Comparison of ENCODE assay signal across 17 cellular contexts in genomic region chr12:12408265-12408690, GRCh38. TPM values are rescaled to one million over a fixed set of nuclear protein-coding genes. Genes with fewer than 3 reads are reported as not detected.
DNase-seq lines count a peak whose midpoint lies in the region; ATAC-seq and TF ChIP-seq lines count a peak whose summit lies in the region.
"Had no signal": no experiment of that assay in that cellular context is flagged by ENCODE, and none has a peak within 500 bp of the region (broad histone marks: within the 10 kb centered on the region; RNA-seq: fewer than 3 reads in every experiment).

No MANE protein-coding gene starts in this region.

- H3K4me1 ChIP-seq in suprapubic skin = peaks cover 15% of the 10 kb centered on the region

- CTCF ChIA-PET in activated naive CD4-positive, alpha-beta T cell treated with anti-CD3 and anti-CD28 coated beads, Interleukin-2, amount 10 ng/mL, durations not matched to agents 7 days and 5 days (lab: Charles Lee) = no interaction called here
- CTCF ChIA-PET in activated naive CD4-positive, alpha-beta T cell treated with anti-CD3 and anti-CD28 coated beads for 36 hours (lab: Charles Lee) = no interaction called here

- no peaks in the 10 kb centered on the region for H3K9me3 ChIP-seq in suprapubic skin
- H3K9me3 ChIP-seq: adrenal gland, SK-N-SH had no signal

- WGBS in suprapubic skin = 80% methylated on average over 1 of the region's 1 CpG

- H3K9me3 Mint-ChIP-seq in activated naive CD4-positive, alpha-beta T cell treated with anti-CD3 and anti-CD28 coated beads, Interleukin-2, amount 10 ng/mL, durations not matched to agents 7 days and 5 days = peaks cover 8% of the 10 kb centered on the region
- H3K9me3 Mint-ChIP-seq in activated naive CD4-positive, alpha-beta T cell treated with anti-CD3 and anti-CD28 coated beads for 36 hours = peaks cover 4% of the 10 kb centered on the region
- H3K9me3 Mint-ChIP-seq in activated T-helper 17 cell treated with anti-CD3 and anti-CD28 coated beads, Interleukin-2, amount 50 U/mL, for 72 hours = no peaks in the 10 kb centered on the region
- H3K9me3 Mint-ChIP-seq: stimulated activated naive CD8-positive, alpha-beta T cell treated with anti-CD3 and anti-CD28 coated beads, Interleukin-15, Interleukin-2, amounts not matched to agents 100 ng/mL and 50 ng/mL, for 24 hours had no signal

- TF ChIP-seq POLR2A in suprapubic skin (IDR thresholded peaks at IDR 0.05) = no peak

- no peak overlapping the region for H3K4me3 ChIP-seq in suprapubic skin
- H3K4me3 ChIP-seq: adrenal gland had no signal

- H3K27me3 ChIP-seq in suprapubic skin = no peaks in the 10 kb centered on the region
- H3K27me3 ChIP-seq: adrenal gland had no signal

- peak overlapping the region; percentile 5 for H3K27ac Mint-ChIP-seq in activated naive CD4-positive, alpha-beta T cell treated with anti-CD3 and anti-CD28 coated beads, Interleukin-2, amount 10 ng/mL, durations not matched to agents 7 days and 5 days
- H3K27ac Mint-ChIP-seq in activated naive CD4-positive, alpha-beta T cell treated with anti-CD3 and anti-CD28 coated beads for 36 hours = no peak overlapping the region
- peak overlapping the region; percentile 59 for H3K27ac Mint-ChIP-seq in activated T-helper 17 cell treated with anti-CD3 and anti-CD28 coated beads, Interleukin-2, amount 50 U/mL, for 72 hours
- H3K27ac Mint-ChIP-seq: progenitor cell of endocrine pancreas; stimulated activated naive CD8-positive, alpha-beta T cell treated with anti-CD3 and anti-CD28 coated beads, Interleukin-15, Interleukin-2, amounts not matched to agents 100 ng/mL and 50 ng/mL, for 24 hours had no signal

- H3K4me3 Mint-ChIP-seq in activated naive CD4-positive, alpha-beta T cell treated with anti-CD3 and anti-CD28 coated beads, Interleukin-2, amount 10 ng/mL, durations not matched to agents 7 days and 5 days = no peak overlapping the region
- H3K4me3 Mint-ChIP-seq in activated naive CD4-positive, alpha-beta T cell treated with anti-CD3 and anti-CD28 coated beads for 36 hours = no peak overlapping the region
- H3K4me3 Mint-ChIP-seq in activated T-helper 17 cell treated with anti-CD3 and anti-CD28 coated beads, Interleukin-2, amount 50 U/mL, for 72 hours = peak overlapping the region; percentile 49
- H3K4me3 Mint-ChIP-seq: stimulated activated naive CD8-positive, alpha-beta T cell treated with anti-CD3 and anti-CD28 coated beads, Interleukin-15, Interleukin-2, amounts not matched to agents 100 ng/mL and 50 ng/mL, for 24 hours had no signal

- H3K36me3 ChIP-seq in suprapubic skin = no peaks in the 10 kb centered on the region
- H3K36me3 ChIP-seq: adrenal gland had no signal

- H3K4me1 Mint-ChIP-seq in activated naive CD4-positive, alpha-beta T cell treated with anti-CD3 and anti-CD28 coated beads, Interleukin-2, amount 10 ng/mL, durations not matched to agents 7 days and 5 days = peaks cover 26% of the 10 kb centered on the region
- H3K4me1 Mint-ChIP-seq in activated naive CD4-positive, alpha-beta T cell treated with anti-CD3 and anti-CD28 coated beads for 36 hours (ENCODE audit: low read depth) = peaks cover 22% of the 10 kb centered on the region
- H3K4me1 Mint-ChIP-seq in activated T-helper 17 cell treated with anti-CD3 and anti-CD28 coated beads, Interleukin-2, amount 50 U/mL, for 72 hours = peaks cover 19% of the 10 kb centered on the region

- H3K27ac ChIP-seq in suprapubic skin = no peak overlapping the region
- H3K27ac ChIP-seq: adrenal gland had no signal

- intact Hi-C loops in activated naive CD4-positive, alpha-beta T cell treated with anti-CD3 and anti-CD28 coated beads for 36 hours (cut with micrococcal nuclease) = no loop called here

- ATAC-seq in HG03175 (IDR thresholded peaks at IDR 0.05; ENCODE audit: unreplicated experiment) (peak; percentile 42), GM21515 (IDR thresholded peaks at IDR 0.05; ENCODE audit: unreplicated experiment) (no peak)
- ATAC-seq in activated T-helper 17 cell treated with anti-CD3 and anti-CD28 coated beads, Interleukin-2, amount 50 U/mL, for 72 hours (replicated peaks) = peak; percentile 91
- ATAC-seq in stimulated activated naive CD8-positive, alpha-beta T cell treated with anti-CD3 and anti-CD28 coated beads, Interleukin-15, Interleukin-2, amounts not matched to agents 100 U/mL and 50 U/mL, for 24 hours = peak; percentile 19
- ATAC-seq: left lobe of liver, PC-3 had no signal

- no peak for DNase-seq in activated naive CD4-positive, alpha-beta T cell treated with anti-CD3 and anti-CD28 coated beads, Interleukin-2, amount 10 ng/mL, durations not matched to agents 7 days and 5 days
- no peak for DNase-seq in activated naive CD4-positive, alpha-beta T cell treated with anti-CD3 and anti-CD28 coated beads for 36 hours
- DNase-seq in stimulated activated naive CD8-positive, alpha-beta T cell treated with anti-CD3 and anti-CD28 coated beads, Interleukin-15, Interleukin-2, amounts not matched to agents 100 U/mL and 50 U/mL, for 24 hours = no peak
- no peak for DNase-seq in suprapubic skin (ENCODE audit: low spot score in 2 of 2)
- DNase-seq in effector CD8-positive, alpha-beta T cell (lab: John Stamatoyannopoulos, UW) = no peak
- DNase-seq: adrenal gland; NCI-H187 treated with DMSO at 0.1 percent for 48 hours; NCI-H524 treated with DMSO at 0.1 percent for 48 hours; PC-3; SK-N-SH; stimulated activated CD4-positive, alpha-beta T cell treated with anti-CD3 and anti-CD28 coated beads, Interleukin-12 subunit alpha, Interleukin-12 subunit beta, amount 100 ng/mL, for 4 hours had no signal

- TF ChIP-seq EP300 in suprapubic skin (IDR thresholded peaks at IDR 0.05) = no peak

- H3K27me3 Mint-ChIP-seq in activated naive CD4-positive, alpha-beta T cell treated with anti-CD3 and anti-CD28 coated beads, Interleukin-2, amount 10 ng/mL, durations not matched to agents 7 days and 5 days = no peaks in the 10 kb centered on the region
- H3K27me3 Mint-ChIP-seq in activated naive CD4-positive, alpha-beta T cell treated with anti-CD3 and anti-CD28 coated beads for 36 hours (ENCODE audit: low read depth) = no peaks in the 10 kb centered on the region
- H3K27me3 Mint-ChIP-seq in activated T-helper 17 cell treated with anti-CD3 and anti-CD28 coated beads, Interleukin-2, amount 50 U/mL, for 72 hours = no peaks in the 10 kb centered on the region
- H3K27me3 Mint-ChIP-seq: progenitor cell of endocrine pancreas; stimulated activated naive CD8-positive, alpha-beta T cell treated with anti-CD3 and anti-CD28 coated beads, Interleukin-15, Interleukin-2, amounts not matched to agents 100 ng/mL and 50 ng/mL, for 24 hours had no signal

- H3K36me3 Mint-ChIP-seq in activated naive CD4-positive, alpha-beta T cell treated with anti-CD3 and anti-CD28 coated beads, Interleukin-2, amount 10 ng/mL, durations not matched to agents 7 days and 5 days = peaks cover 37% of the 10 kb centered on the region
- peaks cover 18% of the 10 kb centered on the region for H3K36me3 Mint-ChIP-seq in activated naive CD4-positive, alpha-beta T cell treated with anti-CD3 and anti-CD28 coated beads for 36 hours (ENCODE audit: low read depth)
- H3K36me3 Mint-ChIP-seq in activated T-helper 17 cell treated with anti-CD3 and anti-CD28 coated beads, Interleukin-2, amount 50 U/mL, for 72 hours (ENCODE audit: low read depth) = peaks cover 26% of the 10 kb centered on the region

- no peak for TF ChIP-seq CTCF in suprapubic skin (IDR thresholded peaks at IDR 0.05)

RNA-seq across cellular contexts. Expression of gene BORCS5, which starts 51.4 kb away (rescaled TPM):
- total RNA-seq in activated naive CD4-positive, alpha-beta T cell treated with anti-CD3 and anti-CD28 coated beads for 36 hours = 10 to 100 TPM; 31.2 to 35.6 TPM
- total RNA-seq in activated T-helper 17 cell treated with anti-CD3 and anti-CD28 coated beads, Interleukin-2, amount 50 U/mL, for 72 hours = 10 to 100 TPM; 26.1 to 43.8 TPM
- 10 to 100 TPM; 11.3 to 51.6 (median 21.0) TPM for total RNA-seq in suprapubic skin

RNA-seq across cellular contexts. Expression of gene MANSC1, which starts 58.2 kb away (rescaled TPM):
- total RNA-seq in activated naive CD4-positive, alpha-beta T cell treated with anti-CD3 and anti-CD28 coated beads for 36 hours = 1 to 10 TPM; 3.5 TPM
- under 1 TPM; 0.63 to 0.74 TPM for total RNA-seq in activated T-helper 17 cell treated with anti-CD3 and anti-CD28 coated beads, Interleukin-2, amount 50 U/mL, for 72 hours
- total RNA-seq in suprapubic skin = 10 to 100 TPM; 11.5 to 34.6 (median 24.4) TPM
